ENCODE assay signal across 9 cellular contexts in the genomic region with DNA sequence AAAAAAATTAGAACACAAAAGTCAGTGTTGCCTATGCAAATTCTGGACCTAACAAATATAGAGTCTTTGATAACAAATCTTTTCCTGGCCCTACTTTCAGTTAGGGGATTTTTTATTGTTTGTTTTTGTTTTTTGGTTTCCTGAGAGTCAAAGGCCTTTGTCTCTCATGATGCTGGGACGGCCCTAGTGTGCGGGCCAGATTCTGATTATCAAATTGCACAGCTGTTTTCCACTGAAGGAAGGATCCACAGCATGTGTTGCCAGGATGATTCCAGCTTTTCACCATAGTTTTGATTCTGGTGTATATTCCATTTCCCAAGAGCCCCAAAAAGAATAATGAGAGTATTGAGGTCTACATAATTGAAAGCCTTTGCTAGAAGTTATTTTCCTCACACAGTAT.
"Had no signal": no experiment of that assay in that cellular context is flagged by ENCODE, and none has a peak within 500 bp of the region (broad histone marks: within the 10 kb centered on the region; RNA-seq: fewer than 3 reads in every experiment).

No MANE protein-coding gene starts in this region.

- H3K4me3 ChIP-seq: GM23248, GM23338, HAP-1 had no signal

- H3K9me3 ChIP-seq: HAP-1 had no signal

- H2AFZ ChIP-seq: GM23248, GM23338 had no signal

- H3K4me1 Mint-ChIP-seq: GM23338, H9 had no signal

- H3K9me3 Mint-ChIP-seq: GM23338, H9, HFFc6 had no signal

- DNase-seq: GM23248, GOT3, H7, H9, HCEC 1CT, HFFc6 had no signal

- H3K27ac Mint-ChIP-seq: GM23338, H9, HFFc6 had no signal

- H3K4me1 ChIP-seq: HAP-1 had no signal

- ATAC-seq: GM23338, HCT116 had no signal

- H3K4me3 Mint-ChIP-seq: GM23338, H9, HFFc6 had no signal

- H3K27ac ChIP-seq: GM23248 had no signal

- H3K4me2 ChIP-seq: GM23338 had no signal
